Comparison of ENCODE assay signal across 14 cellular contexts in genomic region chr12:65229441-65229840, GRCh38. TPM values are rescaled to one million over a fixed set of nuclear protein-coding genes. Genes with fewer than 3 reads are reported as not detected.
DNase-seq lines count a peak whose midpoint lies in the region; TF ChIP-seq lines count a peak whose summit lies in the region.
"Had no signal": no experiment of that assay in that cellular context is flagged by ENCODE, and none has a peak within 500 bp of the region (broad histone marks: within the 10 kb centered on the region; RNA-seq: fewer than 3 reads in every experiment).

No MANE protein-coding gene starts in this region.

- no peak overlapping the region for H3K4me3 ChIP-seq in GM23248
- peak overlapping the region; percentile 5 for H3K4me3 ChIP-seq in endodermal cell (ENCODE audit: low read length)
- H3K4me3 ChIP-seq: testis had no signal

- H3K9me3 ChIP-seq in GM23248 (ENCODE audit: low read depth) = no peaks in the 10 kb centered on the region
- peaks cover 29% of the 10 kb centered on the region for H3K9me3 ChIP-seq in endodermal cell (ENCODE audit: control insufficient read depth, low read length)
- H3K9me3 ChIP-seq: testis had no signal

- no peaks in the 10 kb centered on the region for H3K27me3 Mint-ChIP-seq in endodermal cell (ENCODE audit: insufficient read depth)

- no peak overlapping the region for H3K4me2 ChIP-seq in GM23248 (ENCODE audit: unreplicated experiment)

- H3K36me3 ChIP-seq in GM23248 (ENCODE audit: low read depth) (peaks cover 15% of the 10 kb centered on the region), endodermal cell (ENCODE audit: control insufficient read depth, insufficient read depth, low read length) (peaks cover 49% of the 10 kb centered on the region)

- no peaks in the 10 kb centered on the region for H3K9me2 ChIP-seq in GM23248 (ENCODE audit: insufficient read depth)

- H3K4me1 Mint-ChIP-seq in endodermal cell = peaks cover 2% of the 10 kb centered on the region

- DNase-seq in GM23248 (peak; percentile 50), RKO (ENCODE audit: low spot score) (peak; percentile 43), endodermal cell (no peak), pulmonary artery endothelial cell (ENCODE audit: low read depth, low spot score) (peak; percentile 26), NAMALWA (ENCODE audit: low spot score) (no peak), C1 segment of cervical spinal cord (lab: John Stamatoyannopoulos, UW) (no peak), NCI-H524 treated with DMSO at 0.1 percent for 48 hours (lab: John Stamatoyannopoulos, UW) (no peak), NCI-H748 treated with DMSO at 0.1 percent for 48 hours (lab: John Stamatoyannopoulos, UW) (no peak)
- DNase-seq: activated CD4-positive, alpha-beta T cell treated with anti-CD3 and anti-CD28 coated beads for 1 hour; activated T-cell treated with anti-CD3 and anti-CD28 coated beads, Interleukin-2, amount 50 U/mL, for 1 hour; aorta; Kasumi-1; stimulated activated CD4-positive, alpha-beta T cell treated with anti-CD3 and anti-CD28 coated beads, Interleukin-12 subunit alpha, Interleukin-12 subunit beta, amount 100 ng/mL, for 4 hours; testis had no signal

- no peaks in the 10 kb centered on the region for H4K20me1 ChIP-seq in GM23248 (ENCODE audit: insufficient read depth)

- H3K9ac ChIP-seq in GM23248 (no peak overlapping the region), endodermal cell (ENCODE audit: extremely low read depth, low read length, poor library complexity, severe bottlenecking) (no peak overlapping the region)

- TF ChIP-seq CTCF in endodermal cell (conservative IDR thresholded peaks at IDR 0.05) = no peak

- H3K4me3 Mint-ChIP-seq in endodermal cell = no peak overlapping the region

- no peak overlapping the region for H3K27ac Mint-ChIP-seq in endodermal cell

- H3K27me3 ChIP-seq in GM23248 (replicated peaks; ENCODE audit: insufficient read depth) (no peaks in the 10 kb centered on the region), endodermal cell (ENCODE audit: control insufficient read depth, insufficient read depth, low read length, poor library complexity, severe bottlenecking) (no peaks in the 10 kb centered on the region)
- H3K27me3 ChIP-seq: testis had no signal

- peaks cover 35% of the 10 kb centered on the region for H3K9me3 Mint-ChIP-seq in endodermal cell

- 0 out of 2 replicates have a peak, but pooled peaks cover 10% of the 10 kb centered on the region for H3F3A ChIP-seq in GM23248 (ENCODE audit: insufficient read depth)

- H3K4me1 ChIP-seq in GM23248 (ENCODE audit: insufficient read depth) = peaks cover 5% of the 10 kb centered on the region
- no peaks in the 10 kb centered on the region for H3K4me1 ChIP-seq in endodermal cell (ENCODE audit: control insufficient read depth, insufficient read depth, low read length)
- H3K4me1 ChIP-seq: testis had no signal

- no peak overlapping the region for H3K27ac ChIP-seq in GM23248
- H3K27ac ChIP-seq in endodermal cell (ENCODE audit: low read depth, low read length) = no peak overlapping the region
- H3K27ac ChIP-seq: testis had no signal

- peaks cover 52% of the 10 kb centered on the region for H3K36me3 Mint-ChIP-seq in endodermal cell (ENCODE audit: low read depth)

- H2AFZ ChIP-seq in GM23248 = no peak overlapping the region

- in situ Hi-C loops in GM23248 (cut with MboI) = no loop called here

- WGBS in GM23248 (ENCODE audit: low coverage in 1 of 2, low lambda C conversion rate in 2 of 2, missing lambda C conversion rate in 2 of 2), 2 experiments = 84 to 86% methylated on average over 1 of the region's 1 CpG
- 78% methylated on average over 1 of the region's 1 CpG; no CpG with 5 or more reads in 1 of the 2 experiments for WGBS in endodermal cell (ENCODE audit: insufficient coverage in 1 of 2, insufficient read length in 1 of 2), 2 experiments

- peaks cover 70% of the 10 kb centered on the region for H3K79me2 ChIP-seq in GM23248 (ENCODE audit: insufficient read depth)

RNA-seq across cellular contexts. Expression of gene MSRB3, which starts 49.0 kb away (rescaled TPM):
- 74.1 and 75.1 TPM in 2 replicates for total RNA-seq in GM23248 (2014; rRNA removed; shearing (Covaris generic))
- polyA plus RNA-seq in GM23248 (2016; fragmentation: Nextera tagmentation; extraction: Ambion mirVana) = 151 and 158 TPM in 2 replicates
- total RNA-seq in endodermal cell = 1 to 10 TPM; 1.2 to 2.1 TPM
- polyA plus RNA-seq in endodermal cell (2013, experiment 1 of 2) = 8.0 TPM
- 7.7 TPM for polyA plus RNA-seq in endodermal cell (2013, experiment 2 of 2)
- 42.1 and 42.4 TPM in 2 replicates for total RNA-seq in pulmonary artery endothelial cell

Comparison
In these comparisons a context has a peak if more than half of its experiments do, and no peak if none do; other contexts are left out.
1. DNase-seq: peak in GM23248 (single experiment), RKO (single experiment) and pulmonary artery endothelial cell (single experiment); none in endodermal cell (single experiment), NAMALWA (single experiment), C1 segment of cervical spinal cord (0 of 14), NCI-H524 treated with DMSO at 0.1 percent for 48 hours (single experiment) and NCI-H748 treated with DMSO at 0.1 percent for 48 hours (single experiment).
2. RNA of gene MSRB3, which starts 49.0 kb away (total RNA-seq): 74.1 to 75.1 TPM in GM23248 and 42.1 to 42.4 TPM in pulmonary artery endothelial cell; 1.2 to 2.1 TPM in endodermal cell; every median in the first group is over 10 times any median in the second.